ENCODE assay signal across 1 cellular context in the genomic region with DNA sequence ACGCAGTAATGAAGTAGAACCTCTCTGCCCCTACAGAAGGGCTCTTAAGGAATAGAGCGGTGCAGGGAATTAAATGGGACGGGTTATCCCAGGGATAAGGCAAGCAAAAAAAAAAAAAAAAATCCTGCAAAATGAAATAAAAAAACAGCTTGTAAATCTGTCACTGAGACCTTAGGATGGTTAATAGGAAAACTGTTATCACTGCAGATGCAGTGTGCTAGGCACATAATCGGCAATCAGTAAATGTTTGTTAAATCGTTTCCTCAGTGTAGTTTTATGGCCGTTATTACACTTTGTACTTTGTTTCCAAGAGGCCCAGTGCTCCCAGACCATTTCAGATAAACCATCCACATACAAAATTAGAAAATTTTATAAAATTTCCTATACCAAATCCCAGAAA.
TF ChIP-seq lines count a peak whose summit lies in the region.

No MANE protein-coding gene starts in this region.

TF ChIP-seq in neural cell, 6 proteins besides CTCF, POLR2A, EP300 and RAD21 (continued from another document):
- TF ChIP-seq, protein P1, sequence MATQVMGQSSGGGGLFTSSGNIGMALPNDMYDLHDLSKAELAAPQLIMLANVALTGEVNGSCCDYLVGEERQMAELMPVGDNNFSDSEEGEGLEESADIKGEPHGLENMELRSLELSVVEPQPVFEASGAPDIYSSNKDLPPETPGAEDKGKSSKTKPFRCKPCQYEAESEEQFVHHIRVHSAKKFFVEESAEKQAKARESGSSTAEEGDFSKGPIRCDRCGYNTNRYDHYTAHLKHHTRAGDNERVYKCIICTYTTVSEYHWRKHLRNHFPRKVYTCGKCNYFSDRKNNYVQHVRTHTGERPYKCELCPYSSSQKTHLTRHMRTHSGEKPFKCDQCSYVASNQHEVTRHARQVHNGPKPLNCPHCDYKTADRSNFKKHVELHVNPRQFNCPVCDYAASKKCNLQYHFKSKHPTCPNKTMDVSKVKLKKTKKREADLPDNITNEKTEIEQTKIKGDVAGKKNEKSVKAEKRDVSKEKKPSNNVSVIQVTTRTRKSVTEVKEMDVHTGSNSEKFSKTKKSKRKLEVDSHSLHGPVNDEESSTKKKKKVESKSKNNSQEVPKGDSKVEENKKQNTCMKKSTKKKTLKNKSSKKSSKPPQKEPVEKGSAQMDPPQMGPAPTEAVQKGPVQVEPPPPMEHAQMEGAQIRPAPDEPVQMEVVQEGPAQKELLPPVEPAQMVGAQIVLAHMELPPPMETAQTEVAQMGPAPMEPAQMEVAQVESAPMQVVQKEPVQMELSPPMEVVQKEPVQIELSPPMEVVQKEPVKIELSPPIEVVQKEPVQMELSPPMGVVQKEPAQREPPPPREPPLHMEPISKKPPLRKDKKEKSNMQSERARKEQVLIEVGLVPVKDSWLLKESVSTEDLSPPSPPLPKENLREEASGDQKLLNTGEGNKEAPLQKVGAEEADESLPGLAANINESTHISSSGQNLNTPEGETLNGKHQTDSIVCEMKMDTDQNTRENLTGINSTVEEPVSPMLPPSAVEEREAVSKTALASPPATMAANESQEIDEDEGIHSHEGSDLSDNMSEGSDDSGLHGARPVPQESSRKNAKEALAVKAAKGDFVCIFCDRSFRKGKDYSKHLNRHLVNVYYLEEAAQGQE (IDR thresholded peaks at IDR 0.05; ENCODE audit: borderline replicate concordance), result no peak
